In the genomic region with DNA sequence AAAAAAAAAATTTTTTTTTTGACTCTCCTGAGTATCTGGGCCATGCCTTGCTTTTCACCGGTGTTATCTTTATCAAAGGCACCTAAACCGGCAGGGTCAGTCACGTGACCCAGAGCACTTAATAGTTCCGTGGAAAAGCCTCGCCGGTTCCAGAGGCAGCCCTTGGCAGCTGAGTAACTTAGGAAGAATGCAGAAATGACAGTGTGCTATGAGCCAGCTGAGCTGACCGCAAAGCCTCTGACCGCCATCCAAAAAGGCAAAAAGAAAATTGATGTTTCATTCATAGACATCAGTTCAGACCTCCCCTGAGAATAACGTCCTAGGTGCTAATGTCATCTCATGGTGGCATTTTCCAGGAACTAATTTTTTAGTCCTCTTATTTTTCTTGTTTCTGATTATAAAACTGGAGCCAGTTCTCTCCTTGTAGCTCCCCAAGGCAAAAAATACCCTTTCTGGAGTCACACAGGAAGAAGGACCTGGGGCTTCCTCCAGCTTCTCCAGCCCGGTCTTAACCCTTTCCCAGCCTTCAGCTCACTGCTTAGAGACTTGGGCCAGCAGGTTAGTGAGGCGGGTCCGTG, we compare ENCODE assay signal across 9 cellular contexts.
DNase-seq lines count a peak whose midpoint lies in the region; ATAC-seq, FAIRE-seq and TF ChIP-seq lines count a peak whose summit lies in the region.
"Had no signal": no experiment of that assay in that cellular context is flagged by ENCODE, and none has a peak within 500 bp of the region (broad histone marks: within the 10 kb centered on the region; RNA-seq: fewer than 3 reads in every experiment).

No MANE protein-coding gene starts in this region.

- peaks cover 58% of the 10 kb centered on the region for H3K4me1 Mint-ChIP-seq in activated CD4-positive, alpha-beta T cell treated with anti-CD3 and anti-CD28 coated beads, Interleukin-2, amount 10 ng/mL, durations not matched to agents 24 days and 14 days

- H3K9me3 ChIP-seq in liver (ENCODE audit: control insufficient read depth in 4 of 4, low read length in 3 of 4), result no peaks in the 10 kb centered on the region

- no peaks in the 10 kb centered on the region for H3K27me3 ChIP-seq in liver (ENCODE audit: control insufficient read depth in 4 of 4, insufficient read depth in 4 of 4, low read length in 3 of 4)

- peak overlapping the region in 1 of 2 donors; percentile 18 for H3K27ac ChIP-seq in liver (ENCODE audit: low read depth in 1 of 2, low read length in 2 of 2)

- TF ChIP-seq RAD21 in liver (IDR thresholded peaks at IDR 0.05), result no peak

- H3K4me1 ChIP-seq in liver (ENCODE audit: control insufficient read depth in 4 of 4, insufficient read depth in 4 of 4, low read length in 3 of 4), result peaks cover 0 to 4% (median 1%) of the 10 kb centered on the region in 4 donors

- ATAC-seq in GM18511 (IDR thresholded peaks at IDR 0.05; ENCODE audit: unreplicated experiment), result no peak

- H3K27ac Mint-ChIP-seq in activated CD4-positive, alpha-beta T cell treated with anti-CD3 and anti-CD28 coated beads, Interleukin-2, amount 10 ng/mL, durations not matched to agents 24 days and 14 days, result peak overlapping the region; percentile 8

- no peak overlapping the region for H3K4me3 ChIP-seq in choroid plexus epithelial cell (ENCODE audit: low read depth, low read length)
- no peak overlapping the region for H3K4me3 ChIP-seq in liver (ENCODE audit: low read depth in 1 of 3, low read length in 3 of 3)

- H3K9ac ChIP-seq in liver (ENCODE audit: low read depth in 1 of 2, low read length in 2 of 2), result no peak overlapping the region

- no peak overlapping the region for H3K4me3 Mint-ChIP-seq in activated CD4-positive, alpha-beta T cell treated with anti-CD3 and anti-CD28 coated beads, Interleukin-2, amount 10 ng/mL, durations not matched to agents 24 days and 14 days
- H3K4me3 Mint-ChIP-seq: CD4-positive, CD25-positive, alpha-beta regulatory T cell had no signal

- H3K36me3 ChIP-seq in liver (ENCODE audit: control insufficient read depth in 4 of 4, insufficient read depth in 3 of 4, low read depth in 1 of 4, low read length in 3 of 4), result no peaks in the 10 kb centered on the region

- intact Hi-C loops in activated CD4-positive, alpha-beta T cell treated with anti-CD3 and anti-CD28 coated beads, Interleukin-2, amount 10 ng/mL, durations not matched to agents 24 days and 14 days (cut with micrococcal nuclease), result no loop called here

- no peaks in the 10 kb centered on the region for H3K27me3 Mint-ChIP-seq in activated CD4-positive, alpha-beta T cell treated with anti-CD3 and anti-CD28 coated beads, Interleukin-2, amount 10 ng/mL, durations not matched to agents 24 days and 14 days
- H3K27me3 Mint-ChIP-seq: CD4-positive, CD25-positive, alpha-beta regulatory T cell had no signal

- WGBS in liver, result 62% methylated on average over 12 of the region's 12 CpGs

- H3K36me3 Mint-ChIP-seq in activated CD4-positive, alpha-beta T cell treated with anti-CD3 and anti-CD28 coated beads, Interleukin-2, amount 10 ng/mL, durations not matched to agents 24 days and 14 days (ENCODE audit: low read depth), result peaks cover 42% of the 10 kb centered on the region

- no peak for TF ChIP-seq CTCF in choroid plexus epithelial cell (conservative IDR thresholded peaks at IDR 0.05; ENCODE audit: low read depth, low read length)
- no peak for TF ChIP-seq CTCF in liver (IDR thresholded peaks at IDR 0.05; ENCODE audit: low read depth, low read length, missing input control)

- FAIRE-seq in urothelium cell line (lab: Jason Lieb, UNC), result no peak

- DNase-seq in activated CD4-positive, alpha-beta T cell treated with anti-CD3 and anti-CD28 coated beads, Interleukin-2, amount 10 ng/mL, durations not matched to agents 24 days and 14 days, result peak; percentile 67
- DNase-seq in activated CD4-positive, alpha-beta T cell treated with anti-CD3 and anti-CD28 coated beads, Interleukin-2, amount 50 U/mL, for 1 hour, result no peak
- peak; percentile 97 for DNase-seq in choroid plexus epithelial cell (ENCODE audit: low read depth)
- peak; percentile 95 for DNase-seq in urothelium cell line (ENCODE audit: low spot score)
- no peak for DNase-seq in NCI-H524 treated with DMSO at 0.1 percent for 48 hours (lab: John Stamatoyannopoulos, UW)
- no peak for DNase-seq in AML-193 (lab: John Stamatoyannopoulos, UW)
- DNase-seq: CD4-positive, CD25-positive, alpha-beta regulatory T cell had no signal

- H3K9me3 Mint-ChIP-seq in activated CD4-positive, alpha-beta T cell treated with anti-CD3 and anti-CD28 coated beads, Interleukin-2, amount 10 ng/mL, durations not matched to agents 24 days and 14 days, result no peaks in the 10 kb centered on the region
- H3K9me3 Mint-ChIP-seq: CD4-positive, CD25-positive, alpha-beta regulatory T cell had no signal

TF ChIP-seq in liver, 16 proteins besides CTCF, POLR2A, EP300 and RAD21:
- TF ChIP-seq JUND (IDR thresholded peaks at IDR 0.05), result no peak
- peak; percentile 22 for TF ChIP-seq NR2F2 (IDR thresholded peaks at IDR 0.05)
- TF ChIP-seq RXRA (IDR thresholded peaks at IDR 0.05), result peak in 1 of 2 donors; percentile 40

Comparison
In these comparisons a context has a peak if more than half of its experiments do, and no peak if none do; other contexts are left out.
1. DNase-seq: peak in activated CD4-positive, alpha-beta T cell treated with anti-CD3 and anti-CD28 coated beads, Interleukin-2, amount 10 ng/mL, durations not matched to agents 24 days and 14 days (single experiment), choroid plexus epithelial cell (single experiment) and urothelium cell line (single experiment); none in activated CD4-positive, alpha-beta T cell treated with anti-CD3 and anti-CD28 coated beads, Interleukin-2, amount 50 U/mL, for 1 hour (single experiment), NCI-H524 treated with DMSO at 0.1 percent for 48 hours (single experiment) and AML-193 (0 of 2).